ENCODE assay signal across 9 cellular contexts in genomic region chr1:40392206-40392605, GRCh38. TPM values are rescaled to one million over a fixed set of nuclear protein-coding genes. Genes with fewer than 3 reads are reported as not detected.
A peak's percentile ranks its signal among the peaks of the same experiment; 100 is the strongest.
DNase-seq lines count a peak whose midpoint lies in the region; ATAC-seq and TF ChIP-seq lines count a peak whose summit lies in the region.
"Had no signal": no experiment of that assay in that cellular context is flagged by ENCODE, and none has a peak within 500 bp of the region (broad histone marks: within the 10 kb centered on the region; RNA-seq: fewer than 3 reads in every experiment).

No MANE protein-coding gene starts in this region.

- H3K4me1 ChIP-seq in endodermal cell (ENCODE audit: control insufficient read depth, insufficient read depth, low read length) (peaks cover 7% of the 10 kb centered on the region), neutrophil (ENCODE audit: control insufficient read depth in 1 of 2, insufficient read depth in 1 of 2, low read depth in 1 of 2, low read length in 1 of 2) (peaks cover 99 to 100% of the 10 kb centered on the region in 2 experiments)

- H3K36me3 ChIP-seq in endodermal cell (ENCODE audit: control insufficient read depth, insufficient read depth, low read length): peaks cover 19% of the 10 kb centered on the region
- peaks cover 40% of the 10 kb centered on the region for H3K36me3 ChIP-seq in neutrophil

- CTCF ChIA-PET in Calu3 (lab: Charles Lee): interaction anchor here (1.1 kb wide), 1 partner anchor 9 kb away, joined by 8 read pairs; no protein-coding TSS in a partner anchor

- H3K9me3 Mint-ChIP-seq in endodermal cell (peaks cover 28% of the 10 kb centered on the region), Calu3 (ENCODE audit: low read depth, unreplicated experiment) (no peaks in the 10 kb centered on the region)

- DNase-seq in Daoy (ENCODE audit: low read depth): peak; percentile 41
- DNase-seq in NCI-H748 treated with DMSO at 0.1 percent for 48 hours (lab: John Stamatoyannopoulos, UW): peak; percentile 99
- DNase-seq in endodermal cell: peak; percentile 56
- DNase-seq in SHP77 treated with DMSO at 0.1 percent for 48 hours (lab: John Stamatoyannopoulos, UW): no peak
- no peak for DNase-seq in Calu3

- H3K4me1 Mint-ChIP-seq in endodermal cell: peaks cover 44% of the 10 kb centered on the region
- no peaks in the 10 kb centered on the region for H3K4me1 Mint-ChIP-seq in Calu3 (ENCODE audit: low read depth, unreplicated experiment)

- 29 to 65% methylated on average over 1 to 3 of the region's 3 CpGs for WGBS in endodermal cell (ENCODE audit: insufficient coverage in 1 of 2, insufficient read length in 1 of 2), 2 experiments

- no peaks in the 10 kb centered on the region for H3K27me3 Mint-ChIP-seq in endodermal cell (ENCODE audit: insufficient read depth)
- no peaks in the 10 kb centered on the region for H3K27me3 Mint-ChIP-seq in Calu3 (ENCODE audit: unreplicated experiment)

- no peak overlapping the region for H3K4me3 ChIP-seq in endodermal cell (ENCODE audit: low read length)
- peak overlapping the region; percentile 46 to 60 for H3K4me3 ChIP-seq in neutrophil (ENCODE audit: low read depth in 1 of 2, low read length in 1 of 2)
- H3K4me3 ChIP-seq: lung had no signal

- TF ChIP-seq CTCF in endodermal cell (conservative IDR thresholded peaks at IDR 0.05): no peak
- no peak for TF ChIP-seq CTCF in neutrophil (IDR thresholded peaks at IDR 0.05)
- no peak for TF ChIP-seq CTCF in Calu3 (IDR thresholded peaks at IDR 0.05; ENCODE audit: unreplicated experiment)

- intact Hi-C loops in Calu3 (cut with micrococcal nuclease; ENCODE audit: unreplicated experiment): no loop called here

- H3K27me3 ChIP-seq in endodermal cell (ENCODE audit: control insufficient read depth, insufficient read depth, low read length, poor library complexity, severe bottlenecking) (no peaks in the 10 kb centered on the region), neutrophil (no peaks in the 10 kb centered on the region)

- H3K27ac ChIP-seq in endodermal cell (ENCODE audit: low read depth, low read length) (no peak overlapping the region), neutrophil (peak overlapping the region; percentile 92)

- ATAC-seq in HG02870 (IDR thresholded peaks at IDR 0.05; ENCODE audit: unreplicated experiment): no peak
- ATAC-seq in GM18511 (IDR thresholded peaks at IDR 0.05; ENCODE audit: unreplicated experiment): no peak

- BruUV-seq in Calu3 (replicated peaks; lab: Mats Ljungman, UMichigan): no TSS peak

- H3K27ac Mint-ChIP-seq in endodermal cell (peak overlapping the region; percentile 1), Calu3 (ENCODE audit: unreplicated experiment) (no peak overlapping the region)

- H3K36me3 Mint-ChIP-seq in endodermal cell (ENCODE audit: low read depth) (peaks cover 28% of the 10 kb centered on the region), Calu3 (ENCODE audit: insufficient read depth, unreplicated experiment) (no peaks in the 10 kb centered on the region)

- peaks cover 30% of the 10 kb centered on the region for H3K9me3 ChIP-seq in endodermal cell (ENCODE audit: control insufficient read depth, low read length)
- H3K9me3 ChIP-seq in neutrophil: no peaks in the 10 kb centered on the region

- H3K4me3 Mint-ChIP-seq in endodermal cell: no peak overlapping the region
- no peak overlapping the region for H3K4me3 Mint-ChIP-seq in Calu3 (ENCODE audit: low read depth, unreplicated experiment)

- H3K9ac ChIP-seq in endodermal cell (ENCODE audit: extremely low read depth, low read length, poor library complexity, severe bottlenecking): no peak overlapping the region

RNA-seq across cellular contexts. Expression of gene SMAP2, which starts 18.7 kb away (rescaled TPM):
- total RNA-seq in Daoy (2014; rRNA removed; shearing (Covaris generic)): 26.9 and 30.8 TPM in 2 replicates
- total RNA-seq in endodermal cell: 10 to 100 TPM; 21.9 to 22.3 TPM
- 18.0 TPM for polyA plus RNA-seq in endodermal cell (2013, experiment 1 of 2)
- 17.6 TPM for polyA plus RNA-seq in endodermal cell (2013, experiment 2 of 2)
- total RNA-seq in Calu3 (2022): 12.8 and 13.7 TPM in 2 replicates

RNA-seq across cellular contexts. Expression of gene ZFP69B, which starts 58.1 kb away (rescaled TPM):
- 4.8 and 8.5 TPM in 2 replicates for total RNA-seq in Daoy (2014; rRNA removed; shearing (Covaris generic))
- 10 to 100 TPM in 1 of 2 donors, 1 to 10 TPM in 1; 7.7 to 10.3 TPM for total RNA-seq in endodermal cell
- 9.7 TPM for polyA plus RNA-seq in endodermal cell (2013, experiment 1 of 2)
- polyA plus RNA-seq in endodermal cell (2013, experiment 2 of 2): 9.7 TPM
- total RNA-seq in Calu3 (2022): 4.5 and 5.1 TPM in 2 replicates

Comparison
In these comparisons a context has a peak if more than half of its experiments do, and no peak if none do; other contexts are left out.
1. DNase-seq: peak in Daoy (single experiment), NCI-H748 treated with DMSO at 0.1 percent for 48 hours (single experiment) and endodermal cell (single experiment); none in SHP77 treated with DMSO at 0.1 percent for 48 hours (single experiment) and Calu3 (single experiment).